ENCODE assay signal across 34 cellular contexts in the genomic region with DNA sequence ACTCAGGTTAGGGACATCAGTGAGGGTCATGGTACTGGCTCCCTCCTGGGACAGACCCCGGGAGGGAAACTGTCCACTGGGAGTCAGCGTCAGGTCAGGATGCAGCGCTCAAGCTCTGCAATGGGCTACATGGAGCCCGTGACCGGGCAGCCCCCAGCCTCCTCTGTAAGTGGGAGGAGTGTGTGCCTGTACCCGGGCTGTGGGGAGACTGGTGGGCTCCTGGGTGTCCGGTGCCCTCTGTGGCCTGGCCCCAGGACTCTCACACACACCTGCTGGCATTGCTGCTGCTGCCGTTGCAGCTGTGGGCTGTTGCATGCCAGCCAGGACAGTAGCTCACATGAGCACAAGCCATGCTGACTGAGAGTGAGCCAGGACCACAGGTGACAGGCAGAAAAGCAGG.
"Had no signal": no experiment of that assay in that cellular context is flagged by ENCODE, and none has a peak within 500 bp of the region (broad histone marks: within the 10 kb centered on the region; RNA-seq: fewer than 3 reads in every experiment).

No MANE protein-coding gene starts in this region.

- H3K4me3 ChIP-seq: MG63, Peyer's patch had no signal

- ATAC-seq: activated CD8-positive, alpha-beta memory T cell treated with anti-CD3 and anti-CD28 coated beads, Interleukin-2, amount 10 ng/mL, durations not matched to agents 7 days and 5 days; activated naive CD8-positive, alpha-beta T cell treated with anti-CD3 and anti-CD28 coated beads, Interleukin-2, amount 50 U/mL, for 24 hours; PC-3 had no signal

- H3K9me3 ChIP-seq: MG63, Peyer's patch had no signal

- H3K4me1 ChIP-seq: Peyer's patch had no signal

- H3K27me3 ChIP-seq: brain microvascular endothelial cell, MG63, Peyer's patch had no signal

- H3K36me3 ChIP-seq: brain microvascular endothelial cell, MG63, Peyer's patch had no signal

- DNase-seq: activated B cell treated with CpG ODN at 0.5 μM for 24 hours; activated CD4-positive, alpha-beta memory T cell treated with anti-CD3 and anti-CD28 coated beads for 36 hours; activated CD4-positive, alpha-beta T cell treated with anti-CD3 and anti-CD28 coated beads for 4 hours; activated CD4-positive, alpha-beta T cell treated with anti-CD3 and anti-CD28 coated beads, Interleukin-2, amount 50 U/mL, for 1 hour; activated CD4-positive, CD25-positive, alpha-beta regulatory T cell treated with anti-CD3 and anti-CD28 coated beads, Interleukin-2, amount 50 U/mL, for 72 hours; activated CD8-positive, alpha-beta memory T cell treated with anti-CD3 and anti-CD28 coated beads, Interleukin-2, amount 10 ng/mL, durations not matched to agents 7 days and 5 days; activated CD8-positive, alpha-beta memory T cell treated with anti-CD3 and anti-CD28 coated beads, Interleukin-2, amount 50 U/mL, for 48 hours; activated effector memory CD4-positive, alpha-beta T cell treated with Interleukin-2 at 50 U/mL for 16 hours; activated naive CD4-positive, alpha-beta T cell treated with anti-CD3 and anti-CD28 coated beads, Interleukin-2, amount 10 ng/mL, durations not matched to agents 7 days and 5 days; activated naive CD8-positive, alpha-beta T cell treated with anti-CD3 and anti-CD28 coated beads, Interleukin-2, amount 50 U/mL, for 24 hours; activated T-cell treated with anti-CD3 and anti-CD28 coated beads, Interleukin-2, amount 50 U/mL, for 48 hours; anterior cingulate cortex; brain microvascular endothelial cell; Kasumi-1; KG1; MG63; NCI-H1048; NCI-H1105 treated with DMSO at 0.1 percent for 48 hours; NCI-H1436; NCI-H1694; NCI-H1930; NCI-H345; NCI-H524 treated with DMSO at 0.1 percent for 48 hours; NCI-H748 treated with DMSO at 0.1 percent for 48 hours; NK-92 treated with Interleukin-12 subunit alpha and Interleukin-12 subunit beta, amount 100 ng/mL, for 24 hours; PC-3; Right ventricle myocardium superior; RPMI8226; SW 1271; T-helper 1 cell; T-helper 2 cell; T-helper 9 cell had no signal

- H3K27ac ChIP-seq: brain microvascular endothelial cell, Peyer's patch, VCaP had no signal
